In the genomic region with DNA sequence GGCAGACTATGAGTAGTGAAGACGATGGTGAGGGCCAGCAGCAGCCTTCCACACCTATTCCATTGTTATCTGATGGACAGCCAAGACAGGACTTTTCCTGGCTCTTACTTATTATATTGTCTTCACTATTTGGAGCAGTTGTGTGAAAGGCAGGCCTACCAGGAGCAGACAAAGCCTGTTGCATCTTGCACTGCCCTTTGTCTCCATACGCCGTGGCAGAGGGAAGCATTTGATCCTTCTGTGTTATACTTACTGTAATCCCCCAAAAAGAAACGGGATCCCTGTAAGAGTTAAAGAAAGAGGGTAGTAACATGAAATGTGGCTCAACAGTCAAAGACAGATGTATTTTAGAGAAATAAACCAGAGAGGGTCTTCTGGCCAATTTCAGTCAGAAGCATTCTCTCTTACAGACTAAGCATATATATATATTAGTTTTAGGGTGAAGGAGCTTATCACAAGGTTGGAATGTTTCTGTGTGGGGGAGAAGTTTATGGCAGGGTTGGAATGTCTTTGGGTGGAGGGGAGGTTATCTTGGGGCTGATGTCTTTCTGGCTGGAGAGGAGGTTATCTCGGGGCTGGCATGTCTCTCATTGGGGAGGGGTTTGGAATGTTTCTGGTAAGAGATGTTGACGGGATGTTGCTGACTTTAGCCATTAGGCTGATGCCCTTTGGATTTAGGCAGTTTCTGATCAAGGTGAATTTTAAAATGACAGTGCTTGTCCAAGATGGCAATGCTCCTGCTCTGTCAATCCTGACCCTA, we compare ENCODE assay signal across 24 cellular contexts. TPM values are rescaled to one million over a fixed set of nuclear protein-coding genes. Genes with fewer than 3 reads are reported as not detected.
DNase-seq lines count a peak whose midpoint lies in the region; ATAC-seq and TF ChIP-seq lines count a peak whose summit lies in the region.
"Had no signal": no experiment of that assay in that cellular context is flagged by ENCODE, and none has a peak within 500 bp of the region (broad histone marks: within the 10 kb centered on the region; RNA-seq: fewer than 3 reads in every experiment).

No MANE protein-coding gene starts in this region.

- H3K36me3 Mint-ChIP-seq in GM23338 (ENCODE audit: low read depth) (no peaks in the 10 kb centered on the region; the same call in 2 of the 3 replicates), progenitor cell of endocrine pancreas (ENCODE audit: insufficient read depth) (no peaks in the 10 kb centered on the region), chondrocyte (ENCODE audit: low read depth) (peaks cover 2% of the 10 kb centered on the region)
- no peaks in the 10 kb centered on the region for H3K36me3 Mint-ChIP-seq in activated CD4-positive, alpha-beta memory T cell treated with anti-CD3 and anti-CD28 coated beads, Interleukin-2, amount 10 ng/mL, durations not matched to agents 7 days and 5 days (ENCODE audit: low read depth)

- H3K4me1 ChIP-seq in GM23338 (ENCODE audit: insufficient read depth) (no peaks in the 10 kb centered on the region), ectodermal cell (ENCODE audit: control insufficient read depth, insufficient read depth, low read length) (no peaks in the 10 kb centered on the region), mesendoderm (ENCODE audit: control insufficient read depth, low read depth, low read length) (peaks cover 6% of the 10 kb centered on the region)
- H3K4me1 ChIP-seq: BE2C had no signal

- 86 to 91% methylated on average over 6 of the region's 6 CpGs for WGBS in ectodermal cell, 2 experiments
- WGBS in mesendoderm (ENCODE audit: extremely low coverage, insufficient coverage, low lambda C conversion rate) = no CpG with 5 or more reads among the region's 6 CpGs

- H3K9me2 ChIP-seq in GM23338 (ENCODE audit: insufficient read depth) = no peaks in the 10 kb centered on the region

- no peaks in the 10 kb centered on the region for H4K20me1 ChIP-seq in GM23338 (replicated peaks; ENCODE audit: insufficient read depth)

- H4K8ac ChIP-seq in mesendoderm (ENCODE audit: low read depth, low read length) = no peak overlapping the region

- POLR2A ChIA-PET in activated CD4-positive, alpha-beta memory T cell treated with anti-CD3 and anti-CD28 coated beads, Interleukin-2, amount 10 ng/mL, durations not matched to agents 7 days and 5 days (lab: Charles Lee) = no interaction called here

- TF ChIP-seq CTCF in GM23338 (conservative IDR thresholded peaks at IDR 0.05; ENCODE audit: low read depth in 2 of 2) = no peak
- TF ChIP-seq CTCF in progenitor cell of endocrine pancreas (IDR thresholded peaks at IDR 0.05; ENCODE audit: unreplicated experiment) = no peak
- TF ChIP-seq CTCF in chondrocyte (IDR thresholded peaks at IDR 0.05) = no peak

- H3K4me2 ChIP-seq in GM23338 (no peak overlapping the region), mesendoderm (ENCODE audit: low read length) (no peak overlapping the region)
- H3K4me2 ChIP-seq: KMS-11 had no signal

- H3K27me3 ChIP-seq in GM23338 (ENCODE audit: insufficient read depth) = no peaks in the 10 kb centered on the region
- H3K27me3 ChIP-seq in ectodermal cell (ENCODE audit: control insufficient read depth, insufficient read depth, low read length, poor library complexity, severe bottlenecking) = no peaks in the 10 kb centered on the region
- H3K27me3 ChIP-seq in mesendoderm (ENCODE audit: insufficient read depth, low read length, poor library complexity) = no peaks in the 10 kb centered on the region
- H3K27me3 ChIP-seq: BE2C had no signal

- H3K4me3 ChIP-seq in GM23338 = no peak overlapping the region
- H3K4me3 ChIP-seq in ectodermal cell (ENCODE audit: insufficient read depth, low read depth, low read length) = no peak overlapping the region
- no peak overlapping the region for H3K4me3 ChIP-seq in mesendoderm (ENCODE audit: low read length)

- no peaks in the 10 kb centered on the region for H3K36me3 ChIP-seq in GM23338 (ENCODE audit: insufficient read depth)
- H3K36me3 ChIP-seq in ectodermal cell (ENCODE audit: control insufficient read depth, insufficient read depth, low read length) = no peaks in the 10 kb centered on the region
- H3K36me3 ChIP-seq in mesendoderm (ENCODE audit: control insufficient read depth, insufficient read depth, low read length) = no peaks in the 10 kb centered on the region
- H3K36me3 ChIP-seq: BE2C had no signal

- H3K27ac ChIP-seq in GM23338 (ENCODE audit: low read depth) = no peak overlapping the region
- peak overlapping the region; percentile 26 for H3K27ac ChIP-seq in ectodermal cell (ENCODE audit: insufficient read depth, low read depth, low read length, poor library complexity, severe bottlenecking)
- H3K27ac ChIP-seq in mesendoderm (ENCODE audit: low read depth, low read length) = no peak overlapping the region
- H3K27ac ChIP-seq: KMS-11 had no signal

- H2BK15ac ChIP-seq in mesendoderm (replicated peaks; ENCODE audit: low read depth) = no peak overlapping the region

- no peak overlapping the region for H2BK120ac ChIP-seq in mesendoderm (ENCODE audit: low read depth, low read length)

- H3K4me3 Mint-ChIP-seq in GM23338 (no peak overlapping the region), progenitor cell of endocrine pancreas (ENCODE audit: low read depth) (no peak overlapping the region), chondrocyte (ENCODE audit: unreplicated experiment) (no peak overlapping the region)
- no peak overlapping the region for H3K4me3 Mint-ChIP-seq in activated CD4-positive, alpha-beta memory T cell treated with anti-CD3 and anti-CD28 coated beads, Interleukin-2, amount 10 ng/mL, durations not matched to agents 7 days and 5 days

- no peak overlapping the region for H3K23ac ChIP-seq in mesendoderm (ENCODE audit: low read length)

- H2BK5ac ChIP-seq in mesendoderm (ENCODE audit: low read length) = no peak overlapping the region

- ATAC-seq in GM23338 (no peak), GM21390 (IDR thresholded peaks at IDR 0.05; ENCODE audit: unreplicated experiment) (no peak)
- ATAC-seq: HCT116 had no signal

- no peak overlapping the region for H2AK5ac ChIP-seq in mesendoderm (ENCODE audit: low read length)

- H3K9ac ChIP-seq in mesendoderm (ENCODE audit: low read length) = no peak overlapping the region
- H3K9ac ChIP-seq: KMS-11 had no signal

- no peak overlapping the region for H3K4ac ChIP-seq in mesendoderm (ENCODE audit: low read depth, low read length)

- H3K27me3 Mint-ChIP-seq in GM23338 (ENCODE audit: insufficient read depth, low read depth, poor library complexity) = peaks cover 7% of the 10 kb centered on the region
- no peaks in the 10 kb centered on the region for H3K27me3 Mint-ChIP-seq in progenitor cell of endocrine pancreas
- H3K27me3 Mint-ChIP-seq in chondrocyte (ENCODE audit: low read depth) = peaks cover 19% of the 10 kb centered on the region
- H3K27me3 Mint-ChIP-seq in activated CD4-positive, alpha-beta memory T cell treated with anti-CD3 and anti-CD28 coated beads, Interleukin-2, amount 10 ng/mL, durations not matched to agents 7 days and 5 days = peaks cover 4% of the 10 kb centered on the region

- CTCF ChIA-PET in activated CD4-positive, alpha-beta memory T cell treated with anti-CD3 and anti-CD28 coated beads, Interleukin-2, amount 10 ng/mL, durations not matched to agents 7 days and 5 days (lab: Charles Lee) = no interaction called here

- H3K4me1 Mint-ChIP-seq in GM23338 (peaks cover 14% of the 10 kb centered on the region), progenitor cell of endocrine pancreas (ENCODE audit: low read depth) (peaks cover 20% of the 10 kb centered on the region), chondrocyte (ENCODE audit: low read depth) (peaks cover 21% of the 10 kb centered on the region)
- no peaks in the 10 kb centered on the region for H3K4me1 Mint-ChIP-seq in activated CD4-positive, alpha-beta memory T cell treated with anti-CD3 and anti-CD28 coated beads, Interleukin-2, amount 10 ng/mL, durations not matched to agents 7 days and 5 days

- H3K18ac ChIP-seq in mesendoderm (ENCODE audit: low read length) = no peak overlapping the region

- H4K5ac ChIP-seq in mesendoderm (ENCODE audit: low read length) = no peak overlapping the region

- no peak overlapping the region for H3K56ac ChIP-seq in mesendoderm (ENCODE audit: low read length)

- H3K9me3 Mint-ChIP-seq in GM23338 = 0 out of 3 replicates have a peak, but pooled peaks cover 2% of the 10 kb centered on the region
- no peaks in the 10 kb centered on the region for H3K9me3 Mint-ChIP-seq in progenitor cell of endocrine pancreas (ENCODE audit: low read depth)
- no peaks in the 10 kb centered on the region for H3K9me3 Mint-ChIP-seq in chondrocyte (ENCODE audit: low read depth)
- no peaks in the 10 kb centered on the region for H3K9me3 Mint-ChIP-seq in activated CD4-positive, alpha-beta memory T cell treated with anti-CD3 and anti-CD28 coated beads, Interleukin-2, amount 10 ng/mL, durations not matched to agents 7 days and 5 days

- no peaks in the 10 kb centered on the region for H3K79me1 ChIP-seq in mesendoderm (ENCODE audit: low read length)

- H3K27ac Mint-ChIP-seq in GM23338 (no peak overlapping the region), progenitor cell of endocrine pancreas (peak overlapping the region; percentile 35), chondrocyte (ENCODE audit: unreplicated experiment) (no peak overlapping the region)
- no peak overlapping the region for H3K27ac Mint-ChIP-seq in activated CD4-positive, alpha-beta memory T cell treated with anti-CD3 and anti-CD28 coated beads, Interleukin-2, amount 10 ng/mL, durations not matched to agents 7 days and 5 days

- peak overlapping the region; percentile 69 for H2AFZ ChIP-seq in GM23338

- DNase-seq in GM23338 (ENCODE audit: low spot score) (no peak), mesendoderm (peak; percentile 73), progenitor cell of endocrine pancreas (ENCODE audit: low spot score, unreplicated experiment) (no peak), chondrocyte (ENCODE audit: low spot score) (no peak), DMS153 (lab: John Stamatoyannopoulos, UW) (no peak)
- DNase-seq in activated CD4-positive, alpha-beta memory T cell treated with anti-CD3 and anti-CD28 coated beads, Interleukin-2, amount 10 ng/mL, durations not matched to agents 7 days and 5 days = no peak
- DNase-seq: BE2C, DMS79, GOT3, IMR-90, NCI-H1105, NCI-H146, NCI-H2029, NCI-H345, NCI-H524, NCI-H82, Right ventricle myocardium superior had no signal

- no peaks in the 10 kb centered on the region for H3K9me3 ChIP-seq in ectodermal cell (ENCODE audit: control insufficient read depth, low read length)
- H3K9me3 ChIP-seq: BE2C had no signal

- H3F3A ChIP-seq in GM23338 (replicated peaks; ENCODE audit: low read depth) = no peaks in the 10 kb centered on the region

- H3K79me2 ChIP-seq in GM23338 (replicated peaks; ENCODE audit: insufficient read depth) (no peaks in the 10 kb centered on the region), mesendoderm (ENCODE audit: control insufficient read depth, insufficient read depth, low read length) (no peaks in the 10 kb centered on the region)

RNA-seq across cellular contexts. Expression of gene HSD3B1, which starts 23.4 kb away (rescaled TPM):
- total RNA-seq in GM23338 (2014; rRNA removed; shearing (Covaris generic)) = not detected in 2 replicates
- not detected in 2 replicates for polyA plus RNA-seq in GM23338 (2016; fragmentation: Nextera tagmentation; extraction: Ambion mirVana)
- polyA plus RNA-seq in ectodermal cell (2013, experiment 1 of 4) = not detected
- polyA plus RNA-seq in ectodermal cell (2013, experiment 2 of 4) = not detected
- polyA plus RNA-seq in ectodermal cell (2013, experiment 3 of 4) = not detected
- polyA plus RNA-seq in ectodermal cell (2013, experiment 4 of 4) = not detected
- polyA plus RNA-seq in mesendoderm (2013, experiment 1 of 2) = not detected
- not detected for polyA plus RNA-seq in mesendoderm (2013, experiment 2 of 2)
- total RNA-seq in progenitor cell of endocrine pancreas = not detected in 2 replicates
- total RNA-seq in chondrocyte = not detected in 3 replicates
- not detected for total RNA-seq in activated CD4-positive, alpha-beta memory T cell treated with anti-CD3 and anti-CD28 coated beads, Interleukin-2, amount 10 ng/mL, durations not matched to agents 7 days and 5 days
- total RNA-seq: A673, IMR-90, OCI-LY7, Right ventricle myocardium superior, SK-MEL-5 had no signal
- polyA plus RNA-seq: IMR-90 had no signal
